16 cellular contexts compared by ENCODE assay signal in the genomic region with DNA sequence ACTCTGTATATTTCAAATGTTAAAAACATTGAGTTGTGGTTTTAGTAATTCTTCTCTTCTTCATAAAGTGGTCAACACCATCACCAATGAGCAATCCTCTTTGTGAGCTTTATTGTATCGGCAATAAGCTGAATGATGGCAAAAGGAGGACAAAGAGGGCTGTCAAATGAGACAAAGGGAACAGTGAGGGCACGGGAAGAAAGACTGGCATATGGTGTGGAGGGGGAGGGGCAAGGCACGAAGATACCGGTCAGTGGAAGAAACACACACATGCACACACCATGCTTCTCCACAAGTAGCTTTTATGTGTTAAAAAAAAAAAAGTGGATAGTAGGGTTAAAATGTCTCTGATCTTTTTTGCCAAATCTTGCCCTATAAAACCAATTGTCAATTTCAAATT.
DNase-seq lines count a peak whose midpoint lies in the region; ATAC-seq and TF ChIP-seq lines count a peak whose summit lies in the region.
"Had no signal": no experiment of that assay in that cellular context is flagged by ENCODE, and none has a peak within 500 bp of the region (broad histone marks: within the 10 kb centered on the region; RNA-seq: fewer than 3 reads in every experiment).

No MANE protein-coding gene starts in this region.

- TF ChIP-seq POLR2A in thyroid gland (IDR thresholded peaks at IDR 0.05) = no peak

- H3K4me3 ChIP-seq in thyroid gland (replicated peaks in 1 of 3) = no peak overlapping the region
- H3K4me3 ChIP-seq: esophagus squamous epithelium, suprapubic skin had no signal

- no peaks in the 10 kb centered on the region for H3K9me3 ChIP-seq in thyroid gland
- H3K9me3 ChIP-seq: esophagus squamous epithelium, suprapubic skin had no signal

- H3K27ac ChIP-seq in thyroid gland = peak overlapping the region in 2 of 3 donors; percentile 76 to 79
- H3K27ac ChIP-seq: suprapubic skin had no signal

- DNase-seq in SHP77 (lab: John Stamatoyannopoulos, UW) (peak; percentile 15 to 23), SHP77 treated with DMSO at 0.1 percent for 48 hours (lab: John Stamatoyannopoulos, UW) (no peak), NCI-H82 (lab: John Stamatoyannopoulos, UW) (peak; percentile 81), globus pallidus (ENCODE audit: low spot score) (peak; percentile 18), thyroid gland (no peak), T-helper 1 cell (no peak)
- DNase-seq: activated CD4-positive, alpha-beta T cell treated with anti-CD3 and anti-CD28 coated beads, Interleukin-2, amount 50 U/mL, for 4 hours; activated T-cell treated with anti-CD3 and anti-CD28 coated beads, Interleukin-2, amount 50 U/mL, for 1 hour; COR-L47; esophagus squamous epithelium; GF-D8 had no signal

- no peaks in the 10 kb centered on the region for H3K27me3 ChIP-seq in thyroid gland
- H3K27me3 ChIP-seq: brain microvascular endothelial cell, dorsolateral prefrontal cortex, esophagus squamous epithelium, suprapubic skin had no signal

- peaks cover 24 to 28% of the 10 kb centered on the region in 2 donors for H3K4me1 ChIP-seq in thyroid gland
- H3K4me1 ChIP-seq: suprapubic skin had no signal

- no peak for TF ChIP-seq CTCF in thyroid gland (IDR thresholded peaks at IDR 0.05)

- ATAC-seq in GM19324 (IDR thresholded peaks at IDR 0.05; ENCODE audit: low FRiP score, unreplicated experiment) (no peak), HG02981 (IDR thresholded peaks at IDR 0.05; ENCODE audit: unreplicated experiment) (no peak)

- WGBS in thyroid gland, 2 donors = 68 to 71% methylated on average over 4 of the region's 4 CpGs

- H3K36me3 ChIP-seq in thyroid gland = no peaks in the 10 kb centered on the region
- H3K36me3 ChIP-seq: brain microvascular endothelial cell, esophagus squamous epithelium, suprapubic skin had no signal

- intact Hi-C loops in thyroid gland (cut with DNase I) = no loop called here

Comparison
In these comparisons a context has a peak if more than half of its experiments do, and no peak if none do; other contexts are left out.
1. DNase-seq: peak in SHP77 (2 of 2), NCI-H82 (single experiment) and globus pallidus (single experiment); none in SHP77 treated with DMSO at 0.1 percent for 48 hours (single experiment), thyroid gland (0 of 2) and T-helper 1 cell (0 of 5).